11 cellular contexts compared by ENCODE assay signal in genomic region chr11:74019104-74019738, GRCh38. TPM values are rescaled to one million over a fixed set of nuclear protein-coding genes. Genes with fewer than 3 reads are reported as not detected.
DNase-seq lines count a peak whose midpoint lies in the region; ATAC-seq, FAIRE-seq and TF ChIP-seq lines count a peak whose summit lies in the region.
"Had no signal": no experiment of that assay in that cellular context is flagged by ENCODE, and none has a peak within 500 bp of the region (broad histone marks: within the 10 kb centered on the region; RNA-seq: fewer than 3 reads in every experiment).

No MANE protein-coding gene starts in this region.

- in situ Hi-C loops in GM12878 (cut with MboI), result no loop called here

- H3K36me3 Mint-ChIP-seq in stimulated activated memory B cell treated with anti-CD40 and anti-IgM and Interleukin-4, amounts not matched to agents 10 μg/mL and 1 μg/mL and 100 μg/mL, for 72 hours, result peaks cover 31% of the 10 kb centered on the region

- WGBS in GM12878 (ENCODE audit: insufficient coverage, insufficient replicate concordance, low lambda C conversion rate, missing lambda C conversion rate), result 100% methylated on average over 4 of the region's 4 CpGs
- WGBS in right lobe of liver (ENCODE audit: insufficient coverage, low coverage, low lambda C conversion rate, missing lambda C conversion rate), result 8% methylated on average over 4 of the region's 4 CpGs

- TF ChIP-seq CTCF in GM12878 (IDR thresholded peaks at IDR 0.05 in 2 of 3, conservative IDR thresholded peaks at IDR 0.05 in 1 of 3; ENCODE audit: control insufficient read depth in 2 of 3, extremely low read depth in 1 of 3, insufficient read depth in 1 of 3, low read depth in 3 of 3, low read length in 3 of 3) (no peak), right lobe of liver (IDR thresholded peaks at IDR 0.05) (no peak)

- H3K9me3 Mint-ChIP-seq in stimulated activated memory B cell treated with anti-CD40 and anti-IgM and Interleukin-4, amounts not matched to agents 10 μg/mL and 1 μg/mL and 100 μg/mL, for 72 hours, result no peaks in the 10 kb centered on the region

- H3K4me3 ChIP-seq in GM12878 (no peak overlapping the region), right lobe of liver (no peak overlapping the region)

- H3K27ac ChIP-seq in GM12878 (ENCODE audit: control insufficient read depth, insufficient read depth), result no peak overlapping the region
- peak overlapping the region; percentile 77 to 94 (median 80) for H3K27ac ChIP-seq in right lobe of liver

- SMC1A ChIA-PET in GM12878 (lab: Charles Lee; ENCODE audit: uncharacterized antibody, unreplicated experiment), result interaction anchor here (0.8 to 3.7 kb wide), 6 partner anchors 14 to 56 kb away, joined by 3 to 49 read pairs (median 5); partner anchors contain the start of gene UCP2

- FAIRE-seq in GM12878 (lab: Jason Lieb, UNC), result no peak

- H3K79me2 ChIP-seq in GM12878 (ENCODE audit: control insufficient read depth, insufficient read depth, low read length), result no peaks in the 10 kb centered on the region

- CTCF ChIA-PET in GM12878 (lab: Yijun Ruan, JAX), result interaction anchor here (0.6 to 2.1 kb wide), 5 partner anchors 14 to 39 kb away, joined by 3 to 5 read pairs (median 5); no protein-coding TSS in a partner anchor

- POLR2A ChIA-PET in GM12878 (lab: Charles Lee), result interaction anchor here (1.1 to 3.1 kb wide), 3 partner anchors 9 to 39 kb away, joined by 3 to 20 read pairs (median 5); partner anchors contain the start of gene UCP2

- TF ChIP-seq POLR2A in GM12878 (IDR thresholded peaks at IDR 0.05; ENCODE audit: low read depth, low read length), result no peak
- TF ChIP-seq POLR2A in right lobe of liver (IDR thresholded peaks at IDR 0.05), result no peak

- RAD21 ChIA-PET in GM12878 (lab: Charles Lee; ENCODE audit: unreplicated experiment), result interaction anchor here (1.1 to 3.5 kb wide), 3 partner anchors 22 to 39 kb away, joined by 3 to 31 read pairs (median 10); no protein-coding TSS in a partner anchor

- DNase-seq in MV-4-11 (lab: John Stamatoyannopoulos, UW) (peak; percentile 47), GM12878 (ENCODE audit: low read depth, low spot score) (no peak), right lobe of liver (peak; percentile 37 to 84 (median 67)), SIG-M5 treated with dmso at 0.1 percent for 504 hours (lab: John Stamatoyannopoulos, UW; ENCODE audit: unreplicated experiment) (no peak), nucleus accumbens (lab: John Stamatoyannopoulos, UW) (no peak), NCI-H187 (lab: John Stamatoyannopoulos, UW) (no peak), NOMO-1 treated with DMSO at 0.1 percent for 48 hours (lab: John Stamatoyannopoulos, UW; ENCODE audit: unreplicated experiment) (no peak)
- DNase-seq: DMS153, H7, NCI-H1417 treated with DMSO at 0.1 percent for 48 hours had no signal

- intact Hi-C loops in GM12878 (cut with micrococcal nuclease; ENCODE audit: unreplicated experiment), result no loop called here
- intact Hi-C loops in right lobe of liver (cut with DNase I), result no loop called here

- no peak overlapping the region for H2AFZ ChIP-seq in GM12878 (ENCODE audit: control insufficient read depth, low read depth, low read length)

- no peak overlapping the region for H3K4me3 Mint-ChIP-seq in stimulated activated memory B cell treated with anti-CD40 and anti-IgM and Interleukin-4, amounts not matched to agents 10 μg/mL and 1 μg/mL and 100 μg/mL, for 72 hours

- BruUV-seq in GM12878 (replicated peaks; lab: Mats Ljungman, UMichigan), result no TSS peak

- TF ChIP-seq EP300 in GM12878 (IDR thresholded peaks at IDR 0.05; ENCODE audit: borderline replicate concordance in 1 of 2, control insufficient read depth in 1 of 2, low read depth in 2 of 2, low read length in 2 of 2), result no peak

- no peak for TF ChIP-seq RAD21 in GM12878 (IDR thresholded peaks at IDR 0.05; ENCODE audit: insufficient read depth, low read depth, low read length)

- peaks cover 0 to 1% of the 10 kb centered on the region in 2 experiments; a peak in 3 of 4 replicates for H3K36me3 ChIP-seq in GM12878 (ENCODE audit: control insufficient read depth in 2 of 2, insufficient read depth in 2 of 2, low read length in 1 of 2)
- H3K36me3 ChIP-seq in right lobe of liver, result no peaks in the 10 kb centered on the region

- H3K4me1 ChIP-seq in GM12878 (ENCODE audit: control insufficient read depth, insufficient read depth, low read length) (peaks cover 21% of the 10 kb centered on the region), right lobe of liver (peaks cover 0 to 27% (median 14%) of the 10 kb centered on the region in 4 donors)

- H3K9ac ChIP-seq in GM12878 (ENCODE audit: control insufficient read depth, insufficient read depth, low read length), result no peak overlapping the region

- ATAC-seq in GM12878 (no peak), right lobe of liver (peak; percentile 57 to 76 (median 66))
- peak; percentile 49 for ATAC-seq in stimulated activated memory B cell treated with anti-CD40 and anti-IgM and Interleukin-4, amounts not matched to agents 10 μg/mL and 1 μg/mL and 100 μg/mL, for 72 hours

- peaks cover 43% of the 10 kb centered on the region for H3K4me1 Mint-ChIP-seq in stimulated activated memory B cell treated with anti-CD40 and anti-IgM and Interleukin-4, amounts not matched to agents 10 μg/mL and 1 μg/mL and 100 μg/mL, for 72 hours

- no peak overlapping the region for H3K27ac Mint-ChIP-seq in stimulated activated memory B cell treated with anti-CD40 and anti-IgM and Interleukin-4, amounts not matched to agents 10 μg/mL and 1 μg/mL and 100 μg/mL, for 72 hours

- H3K27me3 ChIP-seq in GM12878 (replicated peaks in 1 of 2; ENCODE audit: control insufficient read depth in 2 of 2, insufficient read depth in 2 of 2, low read length in 1 of 2), result no peaks in the 10 kb centered on the region
- no peaks in the 10 kb centered on the region for H3K27me3 ChIP-seq in right lobe of liver

- no peaks in the 10 kb centered on the region for H4K20me1 ChIP-seq in GM12878 (ENCODE audit: control insufficient read depth, insufficient read depth)

- H3K9me3 ChIP-seq in GM12878 (replicated peaks; ENCODE audit: control insufficient read depth, insufficient read depth, low read length), result no peaks in the 10 kb centered on the region
- H3K9me3 ChIP-seq in right lobe of liver, result no peaks in the 10 kb centered on the region

- H3K27me3 Mint-ChIP-seq in stimulated activated memory B cell treated with anti-CD40 and anti-IgM and Interleukin-4, amounts not matched to agents 10 μg/mL and 1 μg/mL and 100 μg/mL, for 72 hours, result no peaks in the 10 kb centered on the region

- no peak overlapping the region for H3K4me2 ChIP-seq in GM12878 (ENCODE audit: control insufficient read depth, insufficient read depth)

TF ChIP-seq in GM12878, 131 proteins besides CTCF, POLR2A, EP300 and RAD21 (continues in another document):
- TF ChIP-seq NR2F1 (conservative IDR thresholded peaks at IDR 0.05), result 0 out of 2 replicates have a peak, but pooled peaks have one; percentile 19

RNA-seq across cellular contexts. Expression of gene UCP3, which starts 10.3 kb away (rescaled TPM):
- total RNA-seq in GM12878 (2013; cell fraction: nucleolus; rRNA removed), result 4.5 and 7.8 TPM in 2 replicates
- total RNA-seq in GM12878 (2014; rRNA removed) (0.71 and 1.4 TPM in 2 replicates), GM12878 (2014; rRNA removed; fragmentation: Illumina TruSeq; extraction: Trizol) (0.88 and 0.94 TPM in 2 replicates), GM12878 (2021) (1.1 and 1.6 TPM in 2 replicates), right lobe of liver (1 to 10 TPM in 2 of 6 experiments, under 1 TPM in 4; 0.20 to 1.5 (median 0.42) TPM)
- 0.58 TPM for polyA plus RNA-seq in GM12878 (2011; ENCODE audit: low read depth)
- polyA plus RNA-seq in GM12878 (2011; rRNA removed) (0.53 and 1.2 TPM in 2 replicates), GM12878 (2014; fragmentation: Illumina TruSeq; extraction: Trizol) (0.14 and 0.94 TPM in 2 replicates), GM12878 (2014; fragmentation: Nextera tagmentation; extraction: Ambion mirVana) (under 1 TPM; 0.02 to 0.19 TPM), GM12878 (2014; rRNA removed) (1.5 and 1.9 TPM in 2 replicates), GM12878 (2016; fragmentation: Nextera tagmentation; extraction: Ambion mirVana) (under 1 TPM; 0.23 to 0.58 TPM)
- polyA plus RNA-seq in GM12878 (2011; cell fraction: cytosol; rRNA removed), result 0.58 and 0.89 TPM in 2 replicates
- polyA plus RNA-seq in GM12878 (2011; cell fraction: nucleus; rRNA removed), result 4.3 and 7.3 TPM in 2 replicates
- polyA plus RNA-seq in GM12878 (2012), result 0.66 and 0.85 TPM in 2 replicates
- 0.66 and 2.3 TPM in 2 replicates for polyA minus RNA-seq in GM12878 (2011; rRNA and poly(A)+ RNA removed)
- polyA minus RNA-seq in GM12878 (2011; cell fraction: cytosol; rRNA and poly(A)+ RNA removed), result 1.7 TPM in 1 of 2 replicates, not detected in the other
- polyA minus RNA-seq in GM12878 (2011; cell fraction: nucleus; rRNA and poly(A)+ RNA removed), result 3.0 and 5.2 TPM in 2 replicates

RNA-seq across cellular contexts. Expression of gene UCP2, which starts 36.6 kb away (rescaled TPM):
- 59.6 and 64.1 TPM in 2 replicates for total RNA-seq in GM12878 (2013; cell fraction: nucleolus; rRNA removed)
- total RNA-seq in GM12878 (2014; rRNA removed) (31.1 and 34.0 TPM in 2 replicates), GM12878 (2014; rRNA removed; fragmentation: Illumina TruSeq; extraction: Trizol) (32.9 and 36.0 TPM in 2 replicates), GM12878 (2021) (224 and 237 TPM in 2 replicates), right lobe of liver (10 to 100 TPM in 1 of 6 experiments, 1 to 10 TPM in 5; 5.2 to 41.3 (median 8.7) TPM)
- polyA plus RNA-seq in GM12878 (2011; ENCODE audit: low read depth), result 127 TPM
- polyA plus RNA-seq in GM12878 (2011; rRNA removed) (27.6 and 52.2 TPM in 2 replicates), GM12878 (2014; fragmentation: Illumina TruSeq; extraction: Trizol) (122 and 187 TPM in 2 replicates), GM12878 (2014; fragmentation: Nextera tagmentation; extraction: Ambion mirVana) (100 to 1,000 TPM; 122 to 134 TPM), GM12878 (2014; rRNA removed) (158 and 175 TPM in 2 replicates), GM12878 (2016; fragmentation: Nextera tagmentation; extraction: Ambion mirVana) (100 to 1,000 TPM; 228 to 248 TPM)
- polyA plus RNA-seq in GM12878 (2011; cell fraction: cytosol; rRNA removed), result 146 and 147 TPM in 2 replicates
- polyA plus RNA-seq in GM12878 (2011; cell fraction: nucleus; rRNA removed), result 71.7 and 83.1 TPM in 2 replicates
- polyA plus RNA-seq in GM12878 (2012), result 196 and 231 TPM in 2 replicates
- 116 and 196 TPM in 2 replicates for polyA minus RNA-seq in GM12878 (2011; rRNA and poly(A)+ RNA removed)
- polyA minus RNA-seq in GM12878 (2011; cell fraction: cytosol; rRNA and poly(A)+ RNA removed), result 109 TPM in 2 replicates
- polyA minus RNA-seq in GM12878 (2011; cell fraction: nucleus; rRNA and poly(A)+ RNA removed), result 77.9 and 115 TPM in 2 replicates

Comparison
In these comparisons a context has a peak if more than half of its experiments do, and no peak if none do; other contexts are left out.
1. DNase-seq: peak in MV-4-11 (single experiment) and right lobe of liver (3 of 3); none in GM12878 (single experiment), SIG-M5 treated with dmso at 0.1 percent for 504 hours (single experiment), nucleus accumbens (0 of 56), NCI-H187 (0 of 2) and NOMO-1 treated with DMSO at 0.1 percent for 48 hours (single experiment).